In the genomic region with DNA sequence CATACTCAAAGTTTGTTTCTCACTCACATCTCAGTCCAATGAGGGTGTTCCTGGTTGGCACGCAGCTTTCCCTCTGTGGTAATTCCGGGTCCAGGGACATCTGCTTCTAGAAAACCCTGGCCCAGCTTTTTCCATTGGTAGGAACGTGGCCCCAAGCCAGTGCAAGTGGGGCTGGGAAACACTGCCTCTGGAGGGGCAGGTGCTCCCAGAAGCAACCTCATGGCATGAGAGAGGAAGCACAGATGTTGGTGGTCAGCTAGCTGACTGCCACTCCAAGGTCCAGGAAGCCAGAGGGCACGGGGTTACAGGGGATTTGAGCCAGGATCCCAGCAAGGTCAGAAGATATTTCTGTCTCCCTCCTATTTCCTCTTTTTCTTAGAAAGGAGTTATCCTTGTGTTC, we compare ENCODE assay signal across 27 cellular contexts.
"Had no signal": no experiment of that assay in that cellular context is flagged by ENCODE, and none has a peak within 500 bp of the region (broad histone marks: within the 10 kb centered on the region; RNA-seq: fewer than 3 reads in every experiment).

No MANE protein-coding gene starts in this region.

- DNase-seq: colonic mucosa; effector memory CD4-positive, alpha-beta T cell; foreskin keratinocyte; heart left ventricle; kidney; mammary epithelial cell; naive B cell; sigmoid colon; spleen; stimulated activated CD4-positive, alpha-beta T cell treated with anti-CD3 and anti-CD28 coated beads, Interleukin-4, amount 100 ng/mL, for 4 hours; transverse colon; upper lobe of right lung; uterus had no signal

- H3K9me3 Mint-ChIP-seq: dendritic cell treated with granulocyte-macrophage colony-stimulating factor and Interleukin-4, amounts not matched to agents 40 ng/mL and 50 ng/mL, for 4 days; natural killer cell treated with Interleukin-12 subunit alpha and Interleukin-12 subunit beta and Interleukin-15 and Interleukin-18, amount 100 ng/mL, for 72 hours; neural progenitor cell; stimulated activated naive CD8-positive, alpha-beta T cell treated with anti-CD3 and anti-CD28 coated beads, Interleukin-15, Interleukin-2, amounts not matched to agents 100 ng/mL and 50 ng/mL, for 24 hours had no signal

- H3K27me3 ChIP-seq: colonic mucosa, esophagus muscularis mucosa, foreskin keratinocyte, gastroesophageal sphincter, heart left ventricle, hepatocyte, neural progenitor cell, right atrium auricular region, sigmoid colon, transverse colon, upper lobe of right lung, uterus had no signal

- H3K4me3 ChIP-seq: colonic mucosa, esophagus muscularis mucosa, gastroesophageal sphincter, heart left ventricle, hepatocyte, neural progenitor cell, prostate gland, right atrium auricular region, sigmoid colon, skin epidermis, spleen, thoracic aorta, transverse colon, upper lobe of right lung, uterus had no signal

- H3K36me3 Mint-ChIP-seq: natural killer cell treated with Interleukin-12 subunit alpha and Interleukin-12 subunit beta and Interleukin-15 and Interleukin-18, amount 100 ng/mL, for 72 hours; neural progenitor cell had no signal

- H3K9me3 ChIP-seq: colonic mucosa, esophagus muscularis mucosa, gastroesophageal sphincter, heart left ventricle, prostate gland, right atrium auricular region, sigmoid colon, spleen, thoracic aorta, transverse colon, upper lobe of right lung, uterus had no signal

- H3K27ac ChIP-seq: colonic mucosa, esophagus muscularis mucosa, foreskin keratinocyte, gastroesophageal sphincter, heart left ventricle, hepatocyte, neural progenitor cell, parathyroid adenoma, prostate gland, right atrium auricular region, sigmoid colon, skin epidermis, thoracic aorta, transverse colon, upper lobe of right lung, uterus had no signal

- H3K4me3 Mint-ChIP-seq: dendritic cell treated with granulocyte-macrophage colony-stimulating factor and Interleukin-4, amounts not matched to agents 40 ng/mL and 50 ng/mL, for 4 days; naive B cell; natural killer cell treated with Interleukin-12 subunit alpha and Interleukin-12 subunit beta and Interleukin-15 and Interleukin-18, amount 100 ng/mL, for 72 hours; neural progenitor cell; stimulated activated memory B cell treated with anti-CD40 and anti-IgM and Interleukin-4, amounts not matched to agents 10 μg/mL and 1 μg/mL and 100 μg/mL, for 72 hours; stimulated activated naive CD8-positive, alpha-beta T cell treated with anti-CD3 and anti-CD28 coated beads, Interleukin-15, Interleukin-2, amounts not matched to agents 100 ng/mL and 50 ng/mL, for 24 hours had no signal

- H3K27ac Mint-ChIP-seq: dendritic cell treated with granulocyte-macrophage colony-stimulating factor and Interleukin-4, amounts not matched to agents 40 ng/mL and 50 ng/mL, for 4 days; naive B cell; natural killer cell treated with Interleukin-12 subunit alpha and Interleukin-12 subunit beta and Interleukin-15 and Interleukin-18, amount 100 ng/mL, for 72 hours; neural progenitor cell; stimulated activated memory B cell treated with anti-CD40 and anti-IgM and Interleukin-4, amounts not matched to agents 10 μg/mL and 1 μg/mL and 100 μg/mL, for 72 hours; stimulated activated naive CD8-positive, alpha-beta T cell treated with anti-CD3 and anti-CD28 coated beads, Interleukin-15, Interleukin-2, amounts not matched to agents 100 ng/mL and 50 ng/mL, for 24 hours had no signal

- H3K4me1 ChIP-seq: colonic mucosa, esophagus muscularis mucosa, foreskin keratinocyte, gastroesophageal sphincter, heart left ventricle, parathyroid adenoma, prostate gland, right atrium auricular region, sigmoid colon, transverse colon, upper lobe of right lung, uterus had no signal

- H3K36me3 ChIP-seq: colonic mucosa, heart left ventricle, neural progenitor cell, prostate gland, right atrium auricular region, sigmoid colon, thoracic aorta, transverse colon, upper lobe of right lung, uterus had no signal

- ATAC-seq: foreskin keratinocyte; gastroesophageal sphincter; heart left ventricle; left lobe of liver; natural killer cell treated with Interleukin-12 subunit alpha and Interleukin-12 subunit beta and Interleukin-15 and Interleukin-18, amount 100 ng/mL, for 72 hours; stimulated activated memory B cell treated with anti-CD40 and anti-IgM and Interleukin-4, amounts not matched to agents 10 μg/mL and 1 μg/mL and 100 μg/mL, for 72 hours; upper lobe of right lung had no signal

- H3K27me3 Mint-ChIP-seq: natural killer cell treated with Interleukin-12 subunit alpha and Interleukin-12 subunit beta and Interleukin-15 and Interleukin-18, amount 100 ng/mL, for 72 hours; stimulated activated naive CD8-positive, alpha-beta T cell treated with anti-CD3 and anti-CD28 coated beads, Interleukin-15, Interleukin-2, amounts not matched to agents 100 ng/mL and 50 ng/mL, for 24 hours had no signal
